Comparison of ENCODE assay signal across 2 cellular contexts in the genomic region with DNA sequence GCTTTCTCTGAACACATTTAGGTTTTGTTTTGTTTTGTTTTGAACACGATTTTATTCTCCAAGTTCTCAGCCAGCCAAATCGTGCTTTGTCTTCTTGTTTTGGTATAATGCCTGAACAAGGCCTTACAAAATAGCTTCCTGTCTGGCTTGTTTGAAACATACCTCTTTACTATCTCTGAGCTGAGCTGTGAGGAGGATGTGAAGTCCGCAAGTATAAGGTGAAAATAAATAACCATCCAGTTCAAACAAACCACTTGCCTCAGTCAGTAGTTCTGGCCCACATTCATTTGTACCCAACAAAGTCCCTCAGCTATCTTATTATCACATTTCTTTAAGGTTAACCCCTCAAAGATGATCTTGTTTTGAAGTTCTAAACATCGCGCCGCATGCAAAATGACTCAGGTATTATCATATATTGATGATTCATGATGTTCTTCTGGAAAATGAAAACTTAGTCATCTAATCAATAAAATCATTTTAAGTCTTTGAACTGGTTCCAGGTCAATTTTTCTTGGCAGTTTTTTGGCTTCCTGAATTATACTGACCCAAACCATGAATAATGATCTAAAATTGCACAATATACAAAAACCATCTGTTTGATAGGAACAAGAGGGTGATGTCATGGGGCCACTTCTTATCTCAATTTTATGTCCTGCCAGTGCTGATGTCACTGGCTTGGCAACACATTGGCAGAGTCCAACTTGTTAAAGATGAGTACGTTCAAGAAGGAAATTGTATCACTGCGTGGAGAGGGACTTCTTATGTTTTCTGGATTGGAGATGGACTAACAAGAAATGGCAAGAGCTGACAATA.
TF ChIP-seq lines count a peak whose summit lies in the region.

No MANE protein-coding gene starts in this region.

TF ChIP-seq in SK-N-SH treated with all-trans-retinoic acid at 6 μM for 48 hours, 23 proteins besides CTCF, POLR2A, EP300 and RAD21:
- TF ChIP-seq CREB5 (CRISPR knock-in tag; IDR thresholded peaks at IDR 0.05; ENCODE audit: low read depth), result 0 out of 2 replicates have a peak, but pooled peaks have one; percentile 57
- no peak for TF ChIP-seq TCF4 (CRISPR knock-in tag; IDR thresholded peaks at IDR 0.05; ENCODE audit: borderline replicate concordance)
- 0 out of 2 replicates have a peak, but pooled peaks have one; percentile 22 for TF ChIP-seq ZFP3 (CRISPR knock-in tag; IDR thresholded peaks at IDR 0.05)
- peak; percentile 56 for TF ChIP-seq ISL1 (CRISPR knock-in tag; IDR thresholded peaks at IDR 0.05)
- no peak for TF ChIP-seq RARB (CRISPR knock-in tag; IDR thresholded peaks at IDR 0.05)

TF ChIP-seq in SK-N-SH, 30 proteins besides CTCF, POLR2A, EP300 and RAD21 (continued from another document):
- no peak for TF ChIP-seq ZBTB33 (IDR thresholded peaks at IDR 0.05; ENCODE audit: borderline replicate concordance, low read depth)
- no peak for TF ChIP-seq MAX (IDR thresholded peaks at IDR 0.05; ENCODE audit: low read depth)
- no peak for TF ChIP-seq ELF1 (IDR thresholded peaks at IDR 0.05)
- TF ChIP-seq MEF2A (IDR thresholded peaks at IDR 0.05; ENCODE audit: borderline replicate concordance, low read depth), result no peak
- TF ChIP-seq TCF12 (IDR thresholded peaks at IDR 0.05), result no peak
- TF ChIP-seq CHD2 (IDR thresholded peaks at IDR 0.05; ENCODE audit: low read length, partially characterized antibody), result no peak
- TF ChIP-seq SIN3A (IDR thresholded peaks at IDR 0.05; ENCODE audit: borderline replicate concordance, low read depth, low read length), result no peak
- TF ChIP-seq, protein P1, sequence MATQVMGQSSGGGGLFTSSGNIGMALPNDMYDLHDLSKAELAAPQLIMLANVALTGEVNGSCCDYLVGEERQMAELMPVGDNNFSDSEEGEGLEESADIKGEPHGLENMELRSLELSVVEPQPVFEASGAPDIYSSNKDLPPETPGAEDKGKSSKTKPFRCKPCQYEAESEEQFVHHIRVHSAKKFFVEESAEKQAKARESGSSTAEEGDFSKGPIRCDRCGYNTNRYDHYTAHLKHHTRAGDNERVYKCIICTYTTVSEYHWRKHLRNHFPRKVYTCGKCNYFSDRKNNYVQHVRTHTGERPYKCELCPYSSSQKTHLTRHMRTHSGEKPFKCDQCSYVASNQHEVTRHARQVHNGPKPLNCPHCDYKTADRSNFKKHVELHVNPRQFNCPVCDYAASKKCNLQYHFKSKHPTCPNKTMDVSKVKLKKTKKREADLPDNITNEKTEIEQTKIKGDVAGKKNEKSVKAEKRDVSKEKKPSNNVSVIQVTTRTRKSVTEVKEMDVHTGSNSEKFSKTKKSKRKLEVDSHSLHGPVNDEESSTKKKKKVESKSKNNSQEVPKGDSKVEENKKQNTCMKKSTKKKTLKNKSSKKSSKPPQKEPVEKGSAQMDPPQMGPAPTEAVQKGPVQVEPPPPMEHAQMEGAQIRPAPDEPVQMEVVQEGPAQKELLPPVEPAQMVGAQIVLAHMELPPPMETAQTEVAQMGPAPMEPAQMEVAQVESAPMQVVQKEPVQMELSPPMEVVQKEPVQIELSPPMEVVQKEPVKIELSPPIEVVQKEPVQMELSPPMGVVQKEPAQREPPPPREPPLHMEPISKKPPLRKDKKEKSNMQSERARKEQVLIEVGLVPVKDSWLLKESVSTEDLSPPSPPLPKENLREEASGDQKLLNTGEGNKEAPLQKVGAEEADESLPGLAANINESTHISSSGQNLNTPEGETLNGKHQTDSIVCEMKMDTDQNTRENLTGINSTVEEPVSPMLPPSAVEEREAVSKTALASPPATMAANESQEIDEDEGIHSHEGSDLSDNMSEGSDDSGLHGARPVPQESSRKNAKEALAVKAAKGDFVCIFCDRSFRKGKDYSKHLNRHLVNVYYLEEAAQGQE (IDR thresholded peaks at IDR 0.05; ENCODE audit: low read depth, low read length), result no peak
- TF ChIP-seq MXI1 (IDR thresholded peaks at IDR 0.05; ENCODE audit: low read depth, low read length), result no peak
- TF ChIP-seq GATA2 (CRISPR knock-in tag; IDR thresholded peaks at IDR 0.05), result no peak
- TF ChIP-seq GABPA (IDR thresholded peaks at IDR 0.05; ENCODE audit: low read depth), result no peak
- no peak for TF ChIP-seq NRF1 (IDR thresholded peaks at IDR 0.05; ENCODE audit: low read depth, low read length)
- TF ChIP-seq FOXM1 (IDR thresholded peaks at IDR 0.05; ENCODE audit: low read depth), result no peak
- no peak for TF ChIP-seq POLR2AphosphoS5 (IDR thresholded peaks at IDR 0.05; ENCODE audit: low read depth, low read length)
- no peak for TF ChIP-seq TEAD4 (IDR thresholded peaks at IDR 0.05; ENCODE audit: borderline replicate concordance, insufficient read depth)
- TF ChIP-seq, protein P2, sequence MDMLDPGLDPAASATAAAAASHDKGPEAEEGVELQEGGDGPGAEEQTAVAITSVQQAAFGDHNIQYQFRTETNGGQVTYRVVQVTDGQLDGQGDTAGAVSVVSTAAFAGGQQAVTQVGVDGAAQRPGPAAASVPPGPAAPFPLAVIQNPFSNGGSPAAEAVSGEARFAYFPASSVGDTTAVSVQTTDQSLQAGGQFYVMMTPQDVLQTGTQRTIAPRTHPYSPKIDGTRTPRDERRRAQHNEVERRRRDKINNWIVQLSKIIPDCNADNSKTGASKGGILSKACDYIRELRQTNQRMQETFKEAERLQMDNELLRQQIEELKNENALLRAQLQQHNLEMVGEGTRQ (IDR thresholded peaks at IDR 0.05; ENCODE audit: borderline replicate concordance, low read depth, low read length), result no peak
- no peak for TF ChIP-seq YY1 (IDR thresholded peaks at IDR 0.05; ENCODE audit: low read depth)
- TF ChIP-seq NFIC (IDR thresholded peaks at IDR 0.05; ENCODE audit: borderline replicate concordance), result no peak
- TF ChIP-seq SMC3 (IDR thresholded peaks at IDR 0.05; ENCODE audit: low read depth, low read length), result no peak
TF ChIP-seq in SK-N-SH: peak in this region for 0.
